ENCODE assay signal across 15 cellular contexts in the genomic region with DNA sequence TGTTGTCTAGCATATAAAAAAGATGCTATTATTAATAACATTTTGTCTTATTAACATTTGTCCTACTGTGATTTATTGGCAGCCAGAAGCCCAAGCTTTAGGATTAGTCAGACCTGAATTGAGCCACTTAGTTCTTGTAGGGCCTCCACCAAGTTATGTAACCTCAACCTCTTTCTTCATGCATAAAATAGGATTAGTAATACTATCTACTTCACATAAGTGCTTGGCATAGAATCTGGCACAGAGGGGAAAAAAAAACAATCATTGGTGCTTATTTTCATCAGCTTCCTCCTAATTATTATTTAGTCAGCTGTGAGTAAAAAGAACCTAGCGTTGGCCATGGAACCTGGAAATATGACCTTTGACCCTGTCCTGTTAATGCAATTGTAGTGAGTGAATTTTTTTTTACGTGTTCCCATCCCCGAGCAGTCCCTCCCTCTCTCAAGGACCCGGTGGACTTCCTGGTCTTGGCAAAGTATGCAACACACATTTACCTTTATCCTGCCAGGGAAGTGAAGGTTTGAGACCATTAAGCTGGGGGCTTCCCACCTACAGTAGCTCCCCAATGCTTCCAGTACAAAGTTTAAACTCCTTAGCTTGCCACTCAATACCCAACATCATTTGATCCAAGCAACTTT.
DNase-seq lines count a peak whose midpoint lies in the region; TF ChIP-seq lines count a peak whose summit lies in the region.
"Had no signal": no experiment of that assay in that cellular context is flagged by ENCODE, and none has a peak within 500 bp of the region (broad histone marks: within the 10 kb centered on the region; RNA-seq: fewer than 3 reads in every experiment).

No MANE protein-coding gene starts in this region.

- H3K36me3 Mint-ChIP-seq in T-helper 2 cell treated with Interferon-gamma antibody and Interleukin-4, amounts not matched to agents 5 μg/mL and 100 μg/mL, for 36 hours (ENCODE audit: low read depth): no peaks in the 10 kb centered on the region

- no peaks in the 10 kb centered on the region for H3K9me3 Mint-ChIP-seq in T-helper 2 cell treated with Interferon-gamma antibody and Interleukin-4, amounts not matched to agents 5 μg/mL and 100 μg/mL, for 36 hours

- H3K4me3 ChIP-seq in epithelial cell of esophagus (ENCODE audit: low read length): no peak overlapping the region

- no peak overlapping the region for H3K4me3 Mint-ChIP-seq in T-helper 2 cell treated with Interferon-gamma antibody and Interleukin-4, amounts not matched to agents 5 μg/mL and 100 μg/mL, for 36 hours

- H3K4me1 Mint-ChIP-seq in T-helper 2 cell treated with Interferon-gamma antibody and Interleukin-4, amounts not matched to agents 5 μg/mL and 100 μg/mL, for 36 hours (ENCODE audit: low read depth): peaks cover 18% of the 10 kb centered on the region

- DNase-seq in DMS53 (lab: John Stamatoyannopoulos, UW): peak; percentile 36
- no peak for DNase-seq in DMS53 treated with DMSO at 0.1 percent for 48 hours (lab: John Stamatoyannopoulos, UW; ENCODE audit: unreplicated experiment)
- peak; percentile 77 for DNase-seq in NCI-H524 treated with DMSO at 0.1 percent for 48 hours (lab: John Stamatoyannopoulos, UW)
- DNase-seq in epithelial cell of esophagus (ENCODE audit: low read depth): peak; percentile 60
- peak; percentile 40 for DNase-seq in renal cortical epithelial cell (ENCODE audit: low read depth)
- DNase-seq in dedifferentiated amniotic fluid mesenchymal stem cell (ENCODE audit: extremely low spot score): no peak
- no peak for DNase-seq in T-helper 2 cell treated with Interferon-gamma antibody and Interleukin-4, amounts not matched to agents 5 μg/mL and 100 μg/mL, for 36 hours (ENCODE audit: low spot score)
- no peak for DNase-seq in RPMI8226
- DNase-seq: 8988T; C1 segment of cervical spinal cord; MV-4-11; NCI-H1436; NCI-H2081; NK-92 treated with Interleukin-12 subunit alpha and Interleukin-12 subunit beta, amount 100 ng/mL, for 24 hours; PC-3 had no signal

- no peaks in the 10 kb centered on the region for H3K27me3 Mint-ChIP-seq in T-helper 2 cell treated with Interferon-gamma antibody and Interleukin-4, amounts not matched to agents 5 μg/mL and 100 μg/mL, for 36 hours (ENCODE audit: low read depth)

- no peak overlapping the region for H3K27ac Mint-ChIP-seq in T-helper 2 cell treated with Interferon-gamma antibody and Interleukin-4, amounts not matched to agents 5 μg/mL and 100 μg/mL, for 36 hours

- TF ChIP-seq CTCF in epithelial cell of esophagus (IDR thresholded peaks at IDR 0.05; ENCODE audit: insufficient read depth, low read depth, low read length, missing control alignments): no peak

Comparison
In these comparisons a context has a peak if more than half of its experiments do, and no peak if none do; other contexts are left out.
1. DNase-seq: peak in DMS53 (single experiment), NCI-H524 treated with DMSO at 0.1 percent for 48 hours (single experiment), epithelial cell of esophagus (single experiment) and renal cortical epithelial cell (single experiment); none in DMS53 treated with DMSO at 0.1 percent for 48 hours (single experiment), dedifferentiated amniotic fluid mesenchymal stem cell (single experiment), T-helper 2 cell treated with Interferon-gamma antibody and Interleukin-4, amounts not matched to agents 5 μg/mL and 100 μg/mL, for 36 hours (single experiment) and RPMI8226 (single experiment).